Comparison of ENCODE assay signal across 27 cellular contexts in genomic region chr6:154617175-154617574, GRCh38.
DNase-seq lines count a peak whose midpoint lies in the region; ATAC-seq, FAIRE-seq and TF ChIP-seq lines count a peak whose summit lies in the region.
"Had no signal": no experiment of that assay in that cellular context is flagged by ENCODE, and none has a peak within 500 bp of the region (broad histone marks: within the 10 kb centered on the region; RNA-seq: fewer than 3 reads in every experiment).

No MANE protein-coding gene starts in this region.

- H3K9me3 ChIP-seq in HepG2 (ENCODE audit: low read length) (no peaks in the 10 kb centered on the region), right lobe of liver (no peaks in the 10 kb centered on the region), adipocyte (ENCODE audit: control insufficient read depth, low read length) (no peaks in the 10 kb centered on the region), HAP-1 (no peaks in the 10 kb centered on the region)
- H3K9me3 ChIP-seq: SJCRH30 had no signal

- DNase-seq in HepG2 (ENCODE audit: low spot score) (no peak), right lobe of liver (no peak), adipocyte (ENCODE audit: low read depth) (peak; percentile 52), fibroblast of peridontal ligament (ENCODE audit: extremely low read depth) (peak; percentile 43), HAP-1 (ENCODE audit: low spot score in 2 of 2) (no peak), NCI-H146 treated with DMSO at 0.1 percent for 48 hours (lab: John Stamatoyannopoulos, UW; ENCODE audit: unreplicated experiment) (no peak)
- DNase-seq: ACHN, Calu3, GDM1, GM23248, H9, KBM-7, MV-4-11, NCI-H1105 treated with DMSO at 0.1 percent for 48 hours, NCI-H146, NCI-H2029 treated with DMSO at 0.1 percent for 48 hours, NCI-H446 treated with DMSO at 0.1 percent for 48 hours, NCI-H526, NCI-H82, PC-9, SJCRH30 had no signal

- TF ChIP-seq POLR2A in HepG2 (IDR thresholded peaks at IDR 0.05; ENCODE audit: insufficient read depth in 1 of 2, low read depth in 2 of 2, low read length in 2 of 2): no peak
- no peak for TF ChIP-seq POLR2A in right lobe of liver (IDR thresholded peaks at IDR 0.05)

- TF ChIP-seq RAD21 in HepG2 (CRISPR knock-in tag; IDR thresholded peaks at IDR 0.05): no peak

- CTCF ChIA-PET in HepG2 (lab: Yijun Ruan, JAX; ENCODE audit: low intra/inter-chr PET ratio, low total read pairs): no interaction called here

- ATAC-seq in HepG2 (no peak), right lobe of liver (no peak), GM19395 (IDR thresholded peaks at IDR 0.05; ENCODE audit: unreplicated experiment) (no peak), GM21423 (IDR thresholded peaks at IDR 0.05; ENCODE audit: unreplicated experiment) (no peak)
- ATAC-seq: Right ventricle myocardium inferior had no signal

- in situ Hi-C loops in HepG2 (cut with HindIII; ENCODE audit: extremely low pct_ligation_motif_present, low pct_unique_long_range_greater_than_20kb) (no loop called here), HAP-1 (cut with MboI; ENCODE audit: low sequenced_read_pairs) (no loop called here)

- POLR2A ChIA-PET in HepG2 (lab: Yijun Ruan, JAX): no interaction called here

- H3K4me1 ChIP-seq in HepG2 (ENCODE audit: insufficient read depth, low read length): peaks cover 5% of the 10 kb centered on the region; the same call in 1 of the 2 replicates
- H3K4me1 ChIP-seq in right lobe of liver: no peaks in the 10 kb centered on the region
- H3K4me1 ChIP-seq in adipocyte (ENCODE audit: control insufficient read depth, insufficient read depth, low read length): no peaks in the 10 kb centered on the region
- H3K4me1 ChIP-seq in HAP-1: peaks cover 8% of the 10 kb centered on the region

- no peaks in the 10 kb centered on the region for H3K36me3 ChIP-seq in HepG2 (replicated peaks in 1 of 2; ENCODE audit: control insufficient read depth in 1 of 2, insufficient read depth in 2 of 2, low read length in 2 of 2)
- no peaks in the 10 kb centered on the region for H3K36me3 ChIP-seq in right lobe of liver
- H3K36me3 ChIP-seq in adipocyte (ENCODE audit: control insufficient read depth, insufficient read depth, low read length, severe bottlenecking): no peaks in the 10 kb centered on the region
- no peaks in the 10 kb centered on the region for H3K36me3 ChIP-seq in HAP-1 (replicated peaks)
- H3K36me3 ChIP-seq: SJCRH30 had no signal

- no peak overlapping the region for H3K4me2 ChIP-seq in HepG2 (ENCODE audit: low read depth, low read length)
- H3K4me2 ChIP-seq: PC-9 had no signal

- TF ChIP-seq EP300 in HepG2 (IDR thresholded peaks at IDR 0.05; ENCODE audit: low read depth in 2 of 2, low read length in 2 of 2) (no peak), HepG2 (CRISPR knock-in tag; IDR thresholded peaks at IDR 0.05; ENCODE audit: borderline replicate concordance) (no peak)

- intact Hi-C loops in HepG2 (cut with micrococcal nuclease; ENCODE audit: unreplicated experiment): no loop called here
- intact Hi-C loops in right lobe of liver (cut with DNase I): no loop called here

- no peak for FAIRE-seq in HepG2 (lab: Jason Lieb, UNC)
- FAIRE-seq: GM12891 had no signal

- H3K27ac ChIP-seq in HepG2 (ENCODE audit: extremely low read length, insufficient read depth, low read length): no peak overlapping the region
- H3K27ac ChIP-seq in right lobe of liver: no peak overlapping the region
- H3K27ac ChIP-seq: 22Rv1, GM23248, HL-60, PC-9, SJCRH30 had no signal

- no TSS peak for BruUV-seq in HepG2 (replicated peaks; lab: Mats Ljungman, UMichigan)

- H3K4me3 ChIP-seq in HepG2 (replicated peaks in 1 of 3; ENCODE audit: insufficient read depth in 1 of 3, low read depth in 2 of 3, low read length in 3 of 3) (no peak overlapping the region), right lobe of liver (no peak overlapping the region), adipocyte (ENCODE audit: low read length) (no peak overlapping the region), HAP-1 (no peak overlapping the region)
- H3K4me3 ChIP-seq: GM23248, PC-9, SJCRH30 had no signal

- TF ChIP-seq CTCF in HepG2 (CRISPR knock-in tag; IDR thresholded peaks at IDR 0.05): no peak
- TF ChIP-seq CTCF in right lobe of liver (IDR thresholded peaks at IDR 0.05): no peak

- H3K27me3 ChIP-seq in HepG2 (ENCODE audit: control insufficient read depth in 1 of 2, insufficient read depth in 2 of 2, low read length in 2 of 2) (no peaks in the 10 kb centered on the region; a peak in 1 of 5 replicates), right lobe of liver (no peaks in the 10 kb centered on the region), adipocyte (replicated peaks; ENCODE audit: control insufficient read depth, insufficient read depth, low read length) (no peaks in the 10 kb centered on the region), HAP-1 (ENCODE audit: low read depth) (no peaks in the 10 kb centered on the region)
- H3K27me3 ChIP-seq: SJCRH30 had no signal

- H4K20me1 ChIP-seq in HepG2 (ENCODE audit: insufficient read depth, low read length): no peaks in the 10 kb centered on the region

- H2AFZ ChIP-seq in HepG2 (ENCODE audit: low read length): no peak overlapping the region
- H2AFZ ChIP-seq: GM23248, PC-9 had no signal

- 56% methylated on average over 2 of the region's 2 CpGs for WGBS in HepG2 (ENCODE audit: low lambda C conversion rate)
- WGBS in right lobe of liver (ENCODE audit: insufficient coverage, low coverage, low lambda C conversion rate, missing lambda C conversion rate): 97% methylated on average over 2 of the region's 2 CpGs

- H3K79me2 ChIP-seq in HepG2 (ENCODE audit: insufficient read depth, low read length): no peaks in the 10 kb centered on the region

- H3K9ac ChIP-seq in HepG2 (ENCODE audit: insufficient read depth, low read depth, low read length) (no peak overlapping the region), adipocyte (ENCODE audit: low read length) (no peak overlapping the region)
- H3K9ac ChIP-seq: GM23248 had no signal

TF ChIP-seq in HepG2, 621 proteins besides CTCF, POLR2A, EP300 and RAD21:
- TF ChIP-seq ZNF792 (CRISPR knock-in tag; IDR thresholded peaks at IDR 0.05): no peak
- peak; percentile 38; the same call in 1 of the 2 replicates for TF ChIP-seq ATF7 (IDR thresholded peaks at IDR 0.05)
- TF ChIP-seq ATF7 (CRISPR knock-in tag; IDR thresholded peaks at IDR 0.05): no peak
- TF ChIP-seq CEBPB (IDR thresholded peaks at IDR 0.05; ENCODE audit: borderline replicate concordance, low read depth, low read length): peak; percentile 54; the same call in 1 of the 2 replicates
- no peak for TF ChIP-seq MEF2D (CRISPR knock-in tag; IDR thresholded peaks at IDR 0.05)
- no peak for TF ChIP-seq SMARCE1 (IDR thresholded peaks at IDR 0.05; ENCODE audit: borderline replicate concordance)
- TF ChIP-seq FOSL2 (CRISPR knock-in tag; IDR thresholded peaks at IDR 0.05): no peak
- no peak for TF ChIP-seq ATF6 (CRISPR knock-in tag; conservative IDR thresholded peaks at IDR 0.05)
- no peak for TF ChIP-seq POGK (CRISPR knock-in tag; conservative IDR thresholded peaks at IDR 0.05)
- no peak for TF ChIP-seq GABPA (IDR thresholded peaks at IDR 0.05; ENCODE audit: low read depth, low read length)
- no peak for TF ChIP-seq GABPA (CRISPR knock-in tag; IDR thresholded peaks at IDR 0.05; ENCODE audit: low read depth)
- no peak for TF ChIP-seq LRRFIP1 (CRISPR knock-in tag; conservative IDR thresholded peaks at IDR 0.05)

Comparison
In these comparisons a context has a peak if more than half of its experiments do, and no peak if none do; other contexts are left out.
1. DNase-seq: peak in adipocyte (single experiment) and fibroblast of peridontal ligament (single experiment); none in HepG2 (single experiment), right lobe of liver (0 of 3), HAP-1 (0 of 2) and NCI-H146 treated with DMSO at 0.1 percent for 48 hours (single experiment).